In genomic region chr11:73306977-73307322, GRCh38 we compare ENCODE assay signal across 8 cellular contexts. TPM values are rescaled to one million over a fixed set of nuclear protein-coding genes. Genes with fewer than 3 reads are reported as not detected.
DNase-seq lines count a peak whose midpoint lies in the region; ATAC-seq and TF ChIP-seq lines count a peak whose summit lies in the region.

No MANE protein-coding gene starts in this region.

- H3K9ac ChIP-seq in HUES6 (ENCODE audit: low read length): peak overlapping the region; percentile 40

- WGBS in lower leg skin, 2 donors: 16 to 18% methylated on average over 18 of the region's 18 CpGs

- ATAC-seq in HG03442 (IDR thresholded peaks at IDR 0.05; ENCODE audit: unreplicated experiment): no peak

- intact Hi-C loops in breast epithelium (cut with DNase I; ENCODE audit: low total_unique reads) (no loop called here), lower leg skin (cut with DNase I; ENCODE audit: low total_unique reads) (loop anchor here (10.0 kb wide), 1 partner anchor 78 kb away; no protein-coding TSS in a partner anchor)

- peak overlapping the region; percentile 89 for H3K27ac ChIP-seq in 22Rv1
- no peak overlapping the region for H3K27ac ChIP-seq in HUES6 (ENCODE audit: low read depth, low read length)
- peak overlapping the region; percentile 99 for H3K27ac ChIP-seq in breast epithelium

- DNase-seq in breast epithelium (ENCODE audit: low spot score in 2 of 2) (no peak), mesothelial cell of epicardium (ENCODE audit: low spot score in 2 of 2, unreplicated experiment in 2 of 2) (no peak), foreskin melanocyte (no peak), germinal center (ENCODE audit: low spot score) (no peak), lower leg skin (ENCODE audit: low spot score in 2 of 2) (no peak)

- peaks cover 41% of the 10 kb centered on the region for H3K27me3 ChIP-seq in HUES6 (ENCODE audit: control insufficient read depth, insufficient read depth, low read length)
- H3K27me3 ChIP-seq in breast epithelium: no peaks in the 10 kb centered on the region

- no peaks in the 10 kb centered on the region for H3K27me3 Mint-ChIP-seq in mesothelial cell of epicardium (ENCODE audit: low read depth)

- peaks cover 37% of the 10 kb centered on the region for H3K4me1 Mint-ChIP-seq in mesothelial cell of epicardium

- H3K4me1 ChIP-seq in HUES6 (ENCODE audit: control insufficient read depth, insufficient read depth, low read length): peaks cover 13% of the 10 kb centered on the region
- H3K4me1 ChIP-seq in breast epithelium: peaks cover under 1 to 12% of the 10 kb centered on the region in 2 donors

- H3K4me3 ChIP-seq in HUES6 (ENCODE audit: low read depth, low read length): peak overlapping the region; percentile 48
- H3K4me3 ChIP-seq in breast epithelium: peak overlapping the region; percentile 68 to 82 (median 81)
- no peak overlapping the region for H3K4me3 ChIP-seq in lower leg skin (ENCODE audit: low read depth, poor library complexity, severe bottlenecking)

- no peaks in the 10 kb centered on the region for H3K36me3 ChIP-seq in HUES6 (ENCODE audit: control insufficient read depth, insufficient read depth, low read length)
- H3K36me3 ChIP-seq in breast epithelium: no peaks in the 10 kb centered on the region

- no peaks in the 10 kb centered on the region for H3K9me3 ChIP-seq in HUES6 (ENCODE audit: control insufficient read depth, insufficient read depth, low read depth, low read length)
- H3K9me3 ChIP-seq in breast epithelium: no peaks in the 10 kb centered on the region

- H3K9me3 Mint-ChIP-seq in mesothelial cell of epicardium: no peaks in the 10 kb centered on the region

- H3K36me3 Mint-ChIP-seq in mesothelial cell of epicardium: no peaks in the 10 kb centered on the region

- TF ChIP-seq POLR2A in breast epithelium (IDR thresholded peaks at IDR 0.05) (no peak), lower leg skin (IDR thresholded peaks at IDR 0.05) (no peak)

- H3K4me3 Mint-ChIP-seq in mesothelial cell of epicardium: peak overlapping the region; percentile 68

- no peak for TF ChIP-seq CTCF in 22Rv1 (IDR thresholded peaks at IDR 0.05)
- no peak for TF ChIP-seq CTCF in breast epithelium (IDR thresholded peaks at IDR 0.05)
- TF ChIP-seq CTCF in mesothelial cell of epicardium (IDR thresholded peaks at IDR 0.05; ENCODE audit: unreplicated experiment): no peak
- TF ChIP-seq CTCF in lower leg skin (IDR thresholded peaks at IDR 0.05): no peak

- H3K27ac Mint-ChIP-seq in mesothelial cell of epicardium: peak overlapping the region; percentile 94

RNA-seq across cellular contexts. Expression of gene ARHGEF17, which starts 1.1 kb away (rescaled TPM):
- total RNA-seq in breast epithelium (10 to 100 TPM; 28.8 to 54.7 (median 38.2) TPM), mesothelial cell of epicardium (136 to 150 TPM (median 140 TPM) in 3 replicates), lower leg skin (10 to 100 TPM; 10.2 to 18.8 (median 14.7) TPM)

RNA-seq across cellular contexts. Expression of gene P2RY6, which starts 34.8 kb away (rescaled TPM):
- total RNA-seq in breast epithelium: 1 to 10 TPM; 1.6 to 3.4 (median 1.9) TPM
- total RNA-seq in mesothelial cell of epicardium: 0.36 to 0.51 TPM (median 0.45 TPM) in 3 replicates
- total RNA-seq in lower leg skin: under 1 TPM in 2 of 4 donors, not detected in 2; 0.46 to 0.81 TPM
